In the genomic region with DNA sequence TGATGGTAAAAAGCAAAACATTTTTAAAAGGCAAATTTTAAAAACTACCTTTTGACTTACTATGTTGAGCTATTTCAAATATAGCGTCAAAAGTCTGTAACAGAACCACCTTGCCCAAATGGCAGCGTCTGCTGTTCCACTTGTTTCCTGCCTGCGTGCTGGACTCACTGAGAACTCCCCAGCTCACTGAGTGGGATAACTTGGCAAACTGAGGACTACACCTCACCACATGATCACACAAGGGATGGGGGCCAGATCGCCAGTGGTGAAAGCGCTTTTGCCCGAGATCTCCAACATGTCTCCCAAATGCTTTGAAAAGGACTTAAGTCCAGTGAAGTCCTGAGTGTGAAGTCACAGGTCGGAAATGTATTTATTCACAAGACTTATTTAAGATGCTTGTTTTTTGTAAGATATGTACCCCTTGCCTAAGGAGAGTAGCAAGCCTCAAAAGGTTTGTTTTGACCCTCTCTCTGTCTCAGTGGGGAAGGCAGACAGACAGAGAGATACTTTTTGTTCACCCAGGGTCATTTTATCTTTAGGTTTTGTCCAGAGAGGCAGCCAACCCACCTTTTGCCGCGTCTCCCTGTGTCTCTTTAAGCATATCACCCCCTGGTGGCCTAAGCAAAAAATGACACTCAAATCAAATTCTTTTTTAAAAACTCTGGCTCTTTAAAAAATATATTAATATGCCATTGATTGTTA, we compare ENCODE assay signal across 8 cellular contexts.
DNase-seq lines count a peak whose midpoint lies in the region; ATAC-seq, FAIRE-seq and TF ChIP-seq lines count a peak whose summit lies in the region.

No MANE protein-coding gene starts in this region.

- H3K4me2 ChIP-seq in MM.1S (ENCODE audit: low read depth, low read length): no peak overlapping the region

- H3K79me2 ChIP-seq in MM.1S (ENCODE audit: low read length): no peaks in the 10 kb centered on the region

- intact Hi-C loops in kidney (cut with DNase I) (loop anchor here (5.0 kb wide), 1 partner anchor 330 kb away; no protein-coding TSS in a partner anchor), uterus (cut with DNase I; ENCODE audit: low total_unique reads) (no loop called here)

- peak; percentile 20 for DNase-seq in GM06990 (ENCODE audit: extremely low read depth, insufficient read length)
- peak; percentile 52 for DNase-seq in MM.1S
- DNase-seq in astrocyte of the hippocampus (ENCODE audit: low read depth, low spot score): peak; percentile 67
- DNase-seq in kidney: no peak
- DNase-seq in uterus: peak; percentile 45 to 56

- H3K27ac ChIP-seq in MM.1S (ENCODE audit: low read length): no peak overlapping the region
- H3K27ac ChIP-seq in kidney (ENCODE audit: low read depth in 2 of 2, low read length in 2 of 2): no peak overlapping the region
- peak overlapping the region; percentile 46 to 64 for H3K27ac ChIP-seq in uterus

- TF ChIP-seq CTCF in GM06990 (IDR thresholded peaks at IDR 0.05; ENCODE audit: insufficient read depth, low read length, poor library complexity, severe bottlenecking) (peak; percentile 72), MM.1S (IDR thresholded peaks at IDR 0.05; ENCODE audit: low read length) (peak; percentile 65), kidney (IDR thresholded peaks at IDR 0.05; ENCODE audit: borderline replicate concordance, extremely low read depth, insufficient read depth) (peak; percentile 57), uterus (IDR thresholded peaks at IDR 0.05) (peak; percentile 55 to 72 (median 66))

- no peak for ATAC-seq in HG03196 (IDR thresholded peaks at IDR 0.05; ENCODE audit: unreplicated experiment)
- ATAC-seq in GM19023 (IDR thresholded peaks at IDR 0.05; ENCODE audit: unreplicated experiment): no peak

- 0 out of 2 replicates have a peak, but pooled peaks cover 3% of the 10 kb centered on the region for H3K4me1 ChIP-seq in MM.1S (ENCODE audit: low read length)
- peaks cover 9 to 12% of the 10 kb centered on the region in 2 donors for H3K4me1 ChIP-seq in kidney (ENCODE audit: control insufficient read depth in 1 of 2, insufficient read depth in 1 of 2, low read depth in 1 of 2, low read length in 2 of 2)
- peaks cover 8% of the 10 kb centered on the region in 2 donors for H3K4me1 ChIP-seq in uterus

- H3K9ac ChIP-seq in MM.1S (ENCODE audit: low read length) (no peak overlapping the region), kidney (ENCODE audit: low read length in 2 of 2) (no peak overlapping the region)

- no peaks in the 10 kb centered on the region for H4K20me1 ChIP-seq in MM.1S (ENCODE audit: insufficient read depth, low read length)

- H3K9me3 ChIP-seq in MM.1S (replicated peaks; ENCODE audit: insufficient read depth, low read length): no peaks in the 10 kb centered on the region
- no peaks in the 10 kb centered on the region for H3K9me3 ChIP-seq in kidney (ENCODE audit: control insufficient read depth in 1 of 2, low read length in 2 of 2)
- H3K9me3 ChIP-seq in uterus: no peaks in the 10 kb centered on the region

- peak; percentile 91 for FAIRE-seq in A204.1 (lab: Jason Lieb, UNC)
- FAIRE-seq in kidney (lab: Jason Lieb, UNC): no peak

- no peaks in the 10 kb centered on the region for H3K36me3 ChIP-seq in GM06990 (ENCODE audit: control insufficient read depth, insufficient read depth, low read length)
- no peaks in the 10 kb centered on the region for H3K36me3 ChIP-seq in MM.1S (replicated peaks; ENCODE audit: insufficient read depth, low read length)
- no peaks in the 10 kb centered on the region for H3K36me3 ChIP-seq in kidney (ENCODE audit: control insufficient read depth in 1 of 2, insufficient read depth in 2 of 2, low read length in 2 of 2)
- H3K36me3 ChIP-seq in uterus: no peaks in the 10 kb centered on the region

- H3K9me2 ChIP-seq in MM.1S (replicated peaks; ENCODE audit: insufficient read depth, low read length): no peaks in the 10 kb centered on the region

- H3K27me3 ChIP-seq in GM06990 (replicated peaks; ENCODE audit: control insufficient read depth, insufficient read depth, low read length) (no peaks in the 10 kb centered on the region; the same call in 1 of the 2 replicates), MM.1S (replicated peaks; ENCODE audit: insufficient read depth, low read length) (no peaks in the 10 kb centered on the region), uterus (no peaks in the 10 kb centered on the region)

- no peak for TF ChIP-seq POLR2A in uterus (IDR thresholded peaks at IDR 0.05)

- H3F3A ChIP-seq in MM.1S (ENCODE audit: insufficient read depth, low read length): no peaks in the 10 kb centered on the region

- peak overlapping the region; percentile 43; the same call in 1 of the 2 replicates for H2AFZ ChIP-seq in MM.1S (ENCODE audit: low read length)

- H3K4me3 ChIP-seq in GM06990 (replicated peaks; ENCODE audit: low read depth, low read length) (no peak overlapping the region), MM.1S (ENCODE audit: low read length) (no peak overlapping the region), kidney (ENCODE audit: low read length in 2 of 2) (no peak overlapping the region), uterus (peak overlapping the region in 1 of 2 donors; percentile 12)

Comparison
In these comparisons a context has a peak if more than half of its experiments do, and no peak if none do; other contexts are left out.
1. H3K27ac ChIP-seq: peak in uterus (2 of 2); none in MM.1S (single experiment) and kidney (0 of 2).
2. Peak in every context shown above with its lines, with median percentiles within 50 percentile points of each other: CTCF ChIP-seq.